17 cellular contexts compared by ENCODE assay signal in genomic region chr12:32303171-32303570, GRCh38.
DNase-seq lines count a peak whose midpoint lies in the region; ATAC-seq and TF ChIP-seq lines count a peak whose summit lies in the region.
"Had no signal": no experiment of that assay in that cellular context is flagged by ENCODE, and none has a peak within 500 bp of the region (broad histone marks: within the 10 kb centered on the region; RNA-seq: fewer than 3 reads in every experiment).

No MANE protein-coding gene starts in this region.

- peaks cover 3 to 14% of the 10 kb centered on the region in 2 experiments for H3K36me3 ChIP-seq in SK-N-SH (replicated peaks in 1 of 2; ENCODE audit: control insufficient read depth in 1 of 2, insufficient read depth in 2 of 2, low read length in 1 of 2)

- no peak for TF ChIP-seq CTCF in HFF-Myc (IDR thresholded peaks at IDR 0.05; ENCODE audit: low read depth, low read length, missing control alignments)
- no peak for TF ChIP-seq CTCF in SK-N-SH (IDR thresholded peaks at IDR 0.05)
- TF ChIP-seq CTCF in fibroblast of mammary gland (conservative IDR thresholded peaks at IDR 0.05; ENCODE audit: control insufficient read depth, insufficient read depth, low read depth, low read length): no peak

- POLR2A ChIA-PET in SK-N-SH (lab: Yijun Ruan, JAX): no interaction called here

- H3K27me3 ChIP-seq in SK-N-SH (ENCODE audit: insufficient read depth): no peaks in the 10 kb centered on the region
- H3K27me3 ChIP-seq: BE2C had no signal

- H3K4me3 ChIP-seq in HFF-Myc (replicated peaks; ENCODE audit: low read depth, low read length) (no peak overlapping the region), SK-N-SH (ENCODE audit: low read depth in 2 of 2, low read length in 1 of 2) (no peak overlapping the region), fibroblast of mammary gland (ENCODE audit: control insufficient read depth, low read depth, low read length) (no peak overlapping the region)
- H3K4me3 ChIP-seq: PC-9 had no signal

- H3F3A ChIP-seq in SK-N-SH (replicated peaks; ENCODE audit: insufficient read depth): peaks cover 8% of the 10 kb centered on the region

- DNase-seq in HFF-Myc (ENCODE audit: extremely low read depth, low read depth): peak; percentile 64
- no peak for DNase-seq in SK-N-SH
- DNase-seq in fibroblast of mammary gland (ENCODE audit: low read depth): peak; percentile 20
- DNase-seq in ureter (ENCODE audit: low spot score): no peak
- DNase-seq in T-helper 2 cell: no peak
- no peak for DNase-seq in NCI-H1105 (lab: John Stamatoyannopoulos, UW)
- DNase-seq: BE2C, NCI-H2029, NCI-H446, NCI-H524 treated with DMSO at 0.1 percent for 48 hours, NCI-H774, PC-9, RPMI8226, SHP77, SW 1271 had no signal

- peaks cover 4 to 5% of the 10 kb centered on the region in 2 experiments for H3K4me1 ChIP-seq in SK-N-SH (ENCODE audit: control insufficient read depth in 1 of 2, insufficient read depth in 2 of 2, low read depth in 1 of 2, low read length in 1 of 2)
- H3K4me1 ChIP-seq: BE2C had no signal

- H4K20me1 ChIP-seq in SK-N-SH (ENCODE audit: insufficient read depth): no peaks in the 10 kb centered on the region

- no peaks in the 10 kb centered on the region for H3K9me3 ChIP-seq in SK-N-SH
- H3K9me3 ChIP-seq: BE2C had no signal

- no peak overlapping the region for H3K27ac ChIP-seq in SK-N-SH (ENCODE audit: low read depth in 2 of 2, low read length in 1 of 2)

- H3K4me2 ChIP-seq in SK-N-SH: no peak overlapping the region
- H3K4me2 ChIP-seq: PC-9 had no signal

- ATAC-seq in HG03135 (IDR thresholded peaks at IDR 0.05; ENCODE audit: unreplicated experiment): no peak
- ATAC-seq: HCT116 had no signal

- no peak overlapping the region for H2AFZ ChIP-seq in SK-N-SH (ENCODE audit: low read depth)
- H2AFZ ChIP-seq: PC-9 had no signal

- H3K79me2 ChIP-seq in SK-N-SH (ENCODE audit: insufficient read depth): peaks cover 11% of the 10 kb centered on the region; the same call in 1 of the 2 replicates

- no peaks in the 10 kb centered on the region for H3K9me2 ChIP-seq in SK-N-SH

- CTCF ChIA-PET in SK-N-SH (lab: Yijun Ruan, JAX): interaction anchor here (1.0 to 1.5 kb wide), 2 partner anchors 9 to 650 kb away, joined by 4 to 5 read pairs; no protein-coding TSS in a partner anchor

- WGBS in SK-N-SH (ENCODE audit: low lambda C conversion rate): 83% methylated on average over 5 of the region's 5 CpGs

- no peak for TF ChIP-seq RAD21 in SK-N-SH (IDR thresholded peaks at IDR 0.05; ENCODE audit: low read length)

- H3K9ac ChIP-seq in SK-N-SH: no peak overlapping the region

- TF ChIP-seq EP300 in SK-N-SH (IDR thresholded peaks at IDR 0.05; ENCODE audit: borderline replicate concordance in 1 of 2, low read depth in 1 of 2, low read length in 1 of 2): no peak

TF ChIP-seq in SK-N-SH, 30 proteins besides CTCF, POLR2A, EP300 and RAD21:
- TF ChIP-seq SIN3A (IDR thresholded peaks at IDR 0.05; ENCODE audit: borderline replicate concordance, low read depth, low read length) (no peak), TCF12 (IDR thresholded peaks at IDR 0.05) (peak; percentile 37; the same call in 1 of the 2 replicates), EZH2phosphoT487 (IDR thresholded peaks at IDR 0.05; ENCODE audit: borderline replicate concordance, low read depth) (no peak), RCOR1 (IDR thresholded peaks at IDR 0.05; ENCODE audit: low read length) (0 out of 2 replicates have a peak, but pooled peaks have one; percentile 14)
TF ChIP-seq in SK-N-SH: peak in this region for 2.

Comparison
In these comparisons a context has a peak if more than half of its experiments do, and no peak if none do; other contexts are left out.
1. DNase-seq: peak in HFF-Myc (single experiment) and fibroblast of mammary gland (single experiment); none in SK-N-SH (single experiment), ureter (single experiment), T-helper 2 cell (0 of 5) and NCI-H1105 (single experiment).